ENCODE assay signal across 17 cellular contexts in genomic region chr11:122804796-122805195, GRCh38. TPM values are rescaled to one million over a fixed set of nuclear protein-coding genes. Genes with fewer than 3 reads are reported as not detected.
DNase-seq lines count a peak whose midpoint lies in the region; ATAC-seq and TF ChIP-seq lines count a peak whose summit lies in the region.
"Had no signal": no experiment of that assay in that cellular context is flagged by ENCODE, and none has a peak within 500 bp of the region (broad histone marks: within the 10 kb centered on the region; RNA-seq: fewer than 3 reads in every experiment).

No MANE protein-coding gene starts in this region.

- H3K27ac ChIP-seq in esophagus (ENCODE audit: low read depth in 2 of 2, low read length in 1 of 2) (peak overlapping the region; percentile 82 to 85), smooth muscle cell (ENCODE audit: low read depth) (peak overlapping the region; percentile 99), stomach (no peak overlapping the region)

- H3K9ac ChIP-seq in smooth muscle cell (ENCODE audit: low read depth): peak overlapping the region; percentile 90

- no peak overlapping the region for H2AFZ ChIP-seq in smooth muscle cell (ENCODE audit: low read depth)

- H3K79me2 ChIP-seq in smooth muscle cell (ENCODE audit: low read depth): no peaks in the 10 kb centered on the region

- H4K20me1 ChIP-seq in smooth muscle cell (ENCODE audit: low read depth): no peaks in the 10 kb centered on the region

- H3K36me3 ChIP-seq in esophagus (ENCODE audit: control insufficient read depth in 2 of 2, insufficient read depth in 2 of 2, low read length in 1 of 2): no peaks in the 10 kb centered on the region
- H3K36me3 ChIP-seq in smooth muscle cell (ENCODE audit: low read depth): no peaks in the 10 kb centered on the region
- peaks cover 0 to 17% (median 4%) of the 10 kb centered on the region in 4 donors for H3K36me3 ChIP-seq in stomach

- H3K4me1 Mint-ChIP-seq in T-helper 2 cell treated with Interferon-gamma antibody and Interleukin-4, amounts not matched to agents 5 μg/mL and 100 μg/mL, for 36 hours (ENCODE audit: low read depth): peaks cover 19% of the 10 kb centered on the region

- no peaks in the 10 kb centered on the region for H3K27me3 Mint-ChIP-seq in T-helper 2 cell treated with Interferon-gamma antibody and Interleukin-4, amounts not matched to agents 5 μg/mL and 100 μg/mL, for 36 hours (ENCODE audit: low read depth)
- H3K27me3 Mint-ChIP-seq: activated CD4-positive, alpha-beta T cell treated with anti-CD3 and anti-CD28 coated beads, Interleukin-2, amount 10 ng/mL, durations not matched to agents 24 days and 14 days; naive B cell had no signal

- H3F3A ChIP-seq in smooth muscle cell (ENCODE audit: low read depth): peaks cover 16% of the 10 kb centered on the region

- intact Hi-C loops in stomach (cut with DNase I; ENCODE audit: low total_unique reads): no loop called here

- 50 to 69% methylated on average over 6 of the region's 6 CpGs for WGBS in esophagus, 2 donors
- 58% methylated on average over 6 of the region's 6 CpGs for WGBS in smooth muscle cell (ENCODE audit: low lambda C conversion rate)
- 81 to 92% (median 89%) methylated on average over 6 of the region's 6 CpGs for WGBS in stomach, 5 donors

- H3K4me3 Mint-ChIP-seq in T-helper 2 cell treated with Interferon-gamma antibody and Interleukin-4, amounts not matched to agents 5 μg/mL and 100 μg/mL, for 36 hours: no peak overlapping the region
- H3K4me3 Mint-ChIP-seq: activated CD4-positive, alpha-beta T cell treated with anti-CD3 and anti-CD28 coated beads, Interleukin-2, amount 10 ng/mL, durations not matched to agents 24 days and 14 days; endodermal cell had no signal

- H3K4me1 ChIP-seq in esophagus (ENCODE audit: control insufficient read depth in 2 of 2, insufficient read depth in 2 of 2, low read length in 1 of 2) (peaks cover 2 to 11% of the 10 kb centered on the region in 2 donors), smooth muscle cell (ENCODE audit: low read depth) (peaks cover 14% of the 10 kb centered on the region), stomach (peaks cover 0 to 8% (median 0%) of the 10 kb centered on the region in 4 donors)

- H3K9me3 Mint-ChIP-seq in T-helper 2 cell treated with Interferon-gamma antibody and Interleukin-4, amounts not matched to agents 5 μg/mL and 100 μg/mL, for 36 hours: no peaks in the 10 kb centered on the region
- H3K9me3 Mint-ChIP-seq: activated CD4-positive, alpha-beta T cell treated with anti-CD3 and anti-CD28 coated beads, Interleukin-2, amount 10 ng/mL, durations not matched to agents 24 days and 14 days; endodermal cell; naive B cell had no signal

- peaks cover 16% of the 10 kb centered on the region for H3K36me3 Mint-ChIP-seq in T-helper 2 cell treated with Interferon-gamma antibody and Interleukin-4, amounts not matched to agents 5 μg/mL and 100 μg/mL, for 36 hours (ENCODE audit: low read depth)
- H3K36me3 Mint-ChIP-seq: naive B cell had no signal

- no peak for TF ChIP-seq POLR2A in stomach (IDR thresholded peaks at IDR 0.05)

- peak overlapping the region; percentile 20 for H3K4me2 ChIP-seq in smooth muscle cell

- no peak overlapping the region for H3K27ac Mint-ChIP-seq in T-helper 2 cell treated with Interferon-gamma antibody and Interleukin-4, amounts not matched to agents 5 μg/mL and 100 μg/mL, for 36 hours
- H3K27ac Mint-ChIP-seq: activated CD4-positive, alpha-beta T cell treated with anti-CD3 and anti-CD28 coated beads, Interleukin-2, amount 10 ng/mL, durations not matched to agents 24 days and 14 days; endodermal cell had no signal

- no peaks in the 10 kb centered on the region for H3K27me3 ChIP-seq in esophagus (ENCODE audit: control insufficient read depth in 1 of 2, insufficient read depth in 2 of 2, low read length in 2 of 2)
- no peaks in the 10 kb centered on the region for H3K27me3 ChIP-seq in smooth muscle cell (ENCODE audit: low read depth)
- no peaks in the 10 kb centered on the region for H3K27me3 ChIP-seq in stomach

- peak; percentile 41 for ATAC-seq in GM19463 (IDR thresholded peaks at IDR 0.05; ENCODE audit: unreplicated experiment)

- H3K4me3 ChIP-seq in esophagus (ENCODE audit: low read depth in 1 of 2, low read length in 2 of 2) (no peak overlapping the region), smooth muscle cell (no peak overlapping the region), stomach (no peak overlapping the region)

- H3K9me3 ChIP-seq in esophagus (ENCODE audit: control insufficient read depth in 2 of 2, insufficient read depth in 1 of 2, low read depth in 1 of 2, low read length in 1 of 2): no peaks in the 10 kb centered on the region
- H3K9me3 ChIP-seq in smooth muscle cell (replicated peaks; ENCODE audit: low read depth): no peaks in the 10 kb centered on the region
- no peaks in the 10 kb centered on the region for H3K9me3 ChIP-seq in stomach

- DNase-seq in T-helper 2 cell treated with Interferon-gamma antibody and Interleukin-4, amounts not matched to agents 5 μg/mL and 100 μg/mL, for 36 hours (ENCODE audit: low spot score): peak; percentile 8
- DNase-seq in smooth muscle cell (lab: John Stamatoyannopoulos, UW; ENCODE audit: unreplicated experiment): no peak
- no peak for DNase-seq in stomach
- DNase-seq in NK-92 treated with Interleukin-12 subunit alpha and Interleukin-12 subunit beta, amount 100 ng/mL, for 24 hours (lab: John Stamatoyannopoulos, UW): no peak
- no peak for DNase-seq in NCI-H1694 (lab: John Stamatoyannopoulos, UW)
- DNase-seq: activated CD4-positive, alpha-beta T cell treated with anti-CD3 and anti-CD28 coated beads, Interleukin-2, amount 10 ng/mL, durations not matched to agents 24 days and 14 days; activated effector memory CD4-positive, alpha-beta T cell treated with Interleukin-2 at 50 U/mL for 16 hours; endodermal cell; HCEC 1CT; Karpas-422; naive B cell; NCI-H187 treated with DMSO at 0.1 percent for 48 hours; NCI-H748 treated with DMSO at 0.1 percent for 48 hours; retina; SHP77 had no signal

- TF ChIP-seq CTCF in smooth muscle cell (IDR thresholded peaks at IDR 0.05; ENCODE audit: borderline replicate concordance, insufficient read depth, poor library complexity, severe bottlenecking) (no peak), stomach (IDR thresholded peaks at IDR 0.05) (no peak)

- no peak for TF ChIP-seq EP300 in stomach (IDR thresholded peaks at IDR 0.05)

RNA-seq across cellular contexts. Expression of gene CRTAM, which starts 33.5 kb away (rescaled TPM):
- polyA plus RNA-seq in esophagus (under 1 TPM; 0.08 to 0.14 TPM), smooth muscle cell (not detected in 2 replicates), stomach (under 1 TPM in 1 of 3 donors, not detected in 2; 0.08 TPM)
- total RNA-seq in smooth muscle cell (1.1 TPM in 1 of 2 replicates, not detected in the other), stomach (1 to 10 TPM in 1 of 5 donors, not detected in 4; 4.6 TPM)
- total RNA-seq: endodermal cell had no signal

Comparison
In these comparisons a context has a peak if more than half of its experiments do, and no peak if none do; other contexts are left out.
1. H3K27ac ChIP-seq: peak in esophagus (2 of 2) and smooth muscle cell (single experiment); none in stomach (0 of 5).